9 cellular contexts compared by ENCODE assay signal in genomic region chr7:112420236-112420945, GRCh38. TPM values are rescaled to one million over a fixed set of nuclear protein-coding genes. Genes with fewer than 3 reads are reported as not detected.
DNase-seq lines count a peak whose midpoint lies in the region; ATAC-seq lines count a peak whose summit lies in the region.
"Had no signal": no experiment of that assay in that cellular context is flagged by ENCODE, and none has a peak within 500 bp of the region (broad histone marks: within the 10 kb centered on the region; RNA-seq: fewer than 3 reads in every experiment).

No MANE protein-coding gene starts in this region.

- DNase-seq in HAP-1 (ENCODE audit: low spot score in 2 of 2): peak; percentile 65 to 70
- no peak for DNase-seq in SK-N-MC (ENCODE audit: low read depth, low spot score)
- DNase-seq in fibroblast of peridontal ligament (ENCODE audit: extremely low read depth): peak; percentile 77
- DNase-seq in sciatic nerve (ENCODE audit: low spot score): no peak
- DNase-seq in activated T-helper 2 cell treated with anti-CD3 and anti-CD28 coated beads, Interferon-gamma antibody, Interleukin-2, Interleukin-4, amounts not matched to agents 10 μg/mL and 5 μg/mL and 100 μg/mL, durations not matched to agents 14 hours and 24 hours and 36 hours (ENCODE audit: low spot score): no peak
- DNase-seq in effector memory CD8-positive, alpha-beta T cell: no peak
- no peak for DNase-seq in NCI-H2171 treated with DMSO at 0.1 percent for 48 hours (lab: John Stamatoyannopoulos, UW)
- DNase-seq: activated CD8-positive, alpha-beta memory T cell treated with anti-CD3 and anti-CD28 coated beads, Interleukin-2, amount 50 U/mL, for 4 hours; hippocampal formation had no signal

- H3K9ac ChIP-seq in SK-N-MC (ENCODE audit: insufficient read length): no peak overlapping the region

- H3K36me3 Mint-ChIP-seq in activated T-helper 2 cell treated with anti-CD3 and anti-CD28 coated beads, Interferon-gamma antibody, Interleukin-2, Interleukin-4, amounts not matched to agents 10 μg/mL and 5 μg/mL and 100 μg/mL, durations not matched to agents 14 hours and 24 hours and 36 hours (ENCODE audit: low read depth): no peaks in the 10 kb centered on the region
- H3K36me3 Mint-ChIP-seq in effector memory CD8-positive, alpha-beta T cell (ENCODE audit: insufficient read depth): no peaks in the 10 kb centered on the region

- no peaks in the 10 kb centered on the region for H3K9me3 Mint-ChIP-seq in activated T-helper 2 cell treated with anti-CD3 and anti-CD28 coated beads, Interferon-gamma antibody, Interleukin-2, Interleukin-4, amounts not matched to agents 10 μg/mL and 5 μg/mL and 100 μg/mL, durations not matched to agents 14 hours and 24 hours and 36 hours
- H3K9me3 Mint-ChIP-seq in effector memory CD8-positive, alpha-beta T cell: no peaks in the 10 kb centered on the region

- peak; percentile 59 for ATAC-seq in sciatic nerve
- no peak for ATAC-seq in effector memory CD8-positive, alpha-beta T cell (replicated peaks)

- no peak overlapping the region for H3K4me3 ChIP-seq in HAP-1
- H3K4me3 ChIP-seq in SK-N-MC: peak overlapping the region; percentile 42

- H3K4me1 Mint-ChIP-seq in activated T-helper 2 cell treated with anti-CD3 and anti-CD28 coated beads, Interferon-gamma antibody, Interleukin-2, Interleukin-4, amounts not matched to agents 10 μg/mL and 5 μg/mL and 100 μg/mL, durations not matched to agents 14 hours and 24 hours and 36 hours (ENCODE audit: low read depth): peaks cover 20% of the 10 kb centered on the region
- peaks cover 8 to 10% of the 10 kb centered on the region in 2 donors for H3K4me1 Mint-ChIP-seq in effector memory CD8-positive, alpha-beta T cell (ENCODE audit: low read depth in 2 of 2)

- in situ Hi-C loops in HAP-1 (cut with MboI; ENCODE audit: low sequenced_read_pairs): loop anchor here (10.0 kb wide), 1 partner anchor 676 kb away; no protein-coding TSS in a partner anchor

- H3K27me3 ChIP-seq in HAP-1 (ENCODE audit: low read depth): no peaks in the 10 kb centered on the region

- H3K27me3 Mint-ChIP-seq in activated T-helper 2 cell treated with anti-CD3 and anti-CD28 coated beads, Interferon-gamma antibody, Interleukin-2, Interleukin-4, amounts not matched to agents 10 μg/mL and 5 μg/mL and 100 μg/mL, durations not matched to agents 14 hours and 24 hours and 36 hours (ENCODE audit: low read depth): peaks cover 1% of the 10 kb centered on the region
- peaks cover 0 to 19% of the 10 kb centered on the region in 2 donors for H3K27me3 Mint-ChIP-seq in effector memory CD8-positive, alpha-beta T cell

- no peaks in the 10 kb centered on the region for H3K36me3 ChIP-seq in HAP-1 (replicated peaks)
- H3K36me3 ChIP-seq in SK-N-MC (ENCODE audit: insufficient read depth, low read length): no peaks in the 10 kb centered on the region

- peak overlapping the region; percentile 43 for H3K27ac ChIP-seq in SK-N-MC

- no peaks in the 10 kb centered on the region for H3K9me3 ChIP-seq in HAP-1
- no peaks in the 10 kb centered on the region for H3K9me3 ChIP-seq in SK-N-MC (ENCODE audit: low read depth, low read length)

- peaks cover 36% of the 10 kb centered on the region for H3K4me1 ChIP-seq in HAP-1

- intact Hi-C loops in sciatic nerve (cut with DNase I): no loop called here
- intact Hi-C loops in activated T-helper 2 cell treated with anti-CD3 and anti-CD28 coated beads, Interferon-gamma antibody, Interleukin-2, Interleukin-4, amounts not matched to agents 10 μg/mL and 5 μg/mL and 100 μg/mL, durations not matched to agents 14 hours and 24 hours and 36 hours (cut with micrococcal nuclease): no loop called here

- H3K27ac Mint-ChIP-seq in activated T-helper 2 cell treated with anti-CD3 and anti-CD28 coated beads, Interferon-gamma antibody, Interleukin-2, Interleukin-4, amounts not matched to agents 10 μg/mL and 5 μg/mL and 100 μg/mL, durations not matched to agents 14 hours and 24 hours and 36 hours: no peak overlapping the region
- H3K27ac Mint-ChIP-seq in effector memory CD8-positive, alpha-beta T cell: no peak overlapping the region

- no peak overlapping the region for H3K4me3 Mint-ChIP-seq in activated T-helper 2 cell treated with anti-CD3 and anti-CD28 coated beads, Interferon-gamma antibody, Interleukin-2, Interleukin-4, amounts not matched to agents 10 μg/mL and 5 μg/mL and 100 μg/mL, durations not matched to agents 14 hours and 24 hours and 36 hours (ENCODE audit: low read depth)
- no peak overlapping the region for H3K4me3 Mint-ChIP-seq in effector memory CD8-positive, alpha-beta T cell

RNA-seq across cellular contexts. Expression of gene IFRD1, which starts 29.9 kb away (rescaled TPM):
- 92.8 TPM for total RNA-seq in sciatic nerve
- 49.5 and 51.7 TPM in 2 replicates for total RNA-seq in activated T-helper 2 cell treated with anti-CD3 and anti-CD28 coated beads, Interferon-gamma antibody, Interleukin-2, Interleukin-4, amounts not matched to agents 10 μg/mL and 5 μg/mL and 100 μg/mL, durations not matched to agents 14 hours and 24 hours and 36 hours

Comparison
In these comparisons a context has a peak if more than half of its experiments do, and no peak if none do; other contexts are left out.
1. DNase-seq: peak in HAP-1 (2 of 2) and fibroblast of peridontal ligament (single experiment); none in SK-N-MC (single experiment), sciatic nerve (single experiment), activated T-helper 2 cell treated with anti-CD3 and anti-CD28 coated beads, Interferon-gamma antibody, Interleukin-2, Interleukin-4, amounts not matched to agents 10 μg/mL and 5 μg/mL and 100 μg/mL, durations not matched to agents 14 hours and 24 hours and 36 hours (single experiment), effector memory CD8-positive, alpha-beta T cell (0 of 3) and NCI-H2171 treated with DMSO at 0.1 percent for 48 hours (single experiment).